Comparison of ENCODE assay signal across 8 cellular contexts in genomic region chr11:68822546-68822945, GRCh38.
"Had no signal": no experiment of that assay in that cellular context is flagged by ENCODE, and none has a peak within 500 bp of the region (broad histone marks: within the 10 kb centered on the region; RNA-seq: fewer than 3 reads in every experiment).

No MANE protein-coding gene starts in this region.

- H3K9me3 Mint-ChIP-seq: IgD-negative memory B cell had no signal

- ATAC-seq: HepG2 had no signal

- H3K27me3 Mint-ChIP-seq: IgD-negative memory B cell had no signal

- H3K9ac ChIP-seq: KMS-11 had no signal

- H3K27ac Mint-ChIP-seq: IgD-negative memory B cell had no signal

- H3K27ac ChIP-seq: HL-60, KMS-11 had no signal

- H3K4me3 Mint-ChIP-seq: IgD-negative memory B cell had no signal

- FAIRE-seq: HepG2, HTR-8/SVneo had no signal

- DNase-seq: IMR-90, Karpas-422, KG1 had no signal

- H3K4me2 ChIP-seq: KMS-11 had no signal
